2 cellular contexts compared by ENCODE assay signal in the genomic region with DNA sequence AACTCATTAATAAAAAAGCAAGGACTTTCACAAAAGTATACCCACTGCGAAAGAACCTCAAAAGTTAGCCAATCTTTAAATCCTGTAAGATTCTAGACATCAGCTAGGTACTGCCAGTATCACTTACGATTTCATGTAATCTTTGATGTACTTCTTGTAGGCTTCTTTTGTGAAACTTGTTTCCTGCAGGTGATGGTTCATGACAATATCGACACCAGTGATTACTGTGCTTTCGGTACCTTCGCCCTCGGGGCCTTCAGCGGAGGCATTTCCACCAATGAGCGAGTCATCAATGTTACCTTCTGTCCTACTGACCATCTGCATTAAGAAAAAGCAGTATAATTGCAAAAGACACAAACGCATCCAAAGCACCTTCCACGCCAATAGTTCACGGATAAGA.
TF ChIP-seq lines count a peak whose summit lies in the region.

No MANE protein-coding gene starts in this region.

TF ChIP-seq in SK-N-SH, 30 proteins besides CTCF, POLR2A, EP300 and RAD21 (continued from another document):
- TF ChIP-seq, protein P1, sequence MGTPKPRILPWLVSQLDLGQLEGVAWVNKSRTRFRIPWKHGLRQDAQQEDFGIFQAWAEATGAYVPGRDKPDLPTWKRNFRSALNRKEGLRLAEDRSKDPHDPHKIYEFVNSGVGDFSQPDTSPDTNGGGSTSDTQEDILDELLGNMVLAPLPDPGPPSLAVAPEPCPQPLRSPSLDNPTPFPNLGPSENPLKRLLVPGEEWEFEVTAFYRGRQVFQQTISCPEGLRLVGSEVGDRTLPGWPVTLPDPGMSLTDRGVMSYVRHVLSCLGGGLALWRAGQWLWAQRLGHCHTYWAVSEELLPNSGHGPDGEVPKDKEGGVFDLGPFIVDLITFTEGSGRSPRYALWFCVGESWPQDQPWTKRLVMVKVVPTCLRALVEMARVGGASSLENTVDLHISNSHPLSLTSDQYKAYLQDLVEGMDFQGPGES (IDR thresholded peaks at IDR 0.05; ENCODE audit: low read depth, low read length) = no peak
- TF ChIP-seq, protein P2, sequence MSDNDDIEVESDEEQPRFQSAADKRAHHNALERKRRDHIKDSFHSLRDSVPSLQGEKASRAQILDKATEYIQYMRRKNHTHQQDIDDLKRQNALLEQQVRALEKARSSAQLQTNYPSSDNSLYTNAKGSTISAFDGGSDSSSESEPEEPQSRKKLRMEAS (IDR thresholded peaks at IDR 0.05; ENCODE audit: low read depth) = no peak
- TF ChIP-seq GABPA (IDR thresholded peaks at IDR 0.05; ENCODE audit: low read depth) (no peak), RFX5 (IDR thresholded peaks at IDR 0.05; ENCODE audit: low read length) (no peak), NRF1 (IDR thresholded peaks at IDR 0.05; ENCODE audit: low read depth, low read length) (no peak), POLR2AphosphoS5 (IDR thresholded peaks at IDR 0.05; ENCODE audit: low read depth, low read length) (no peak), FOSL2 (IDR thresholded peaks at IDR 0.05; ENCODE audit: borderline replicate concordance, low read depth) (no peak), SMC3 (IDR thresholded peaks at IDR 0.05; ENCODE audit: low read depth, low read length) (no peak)
- TF ChIP-seq, protein P3, sequence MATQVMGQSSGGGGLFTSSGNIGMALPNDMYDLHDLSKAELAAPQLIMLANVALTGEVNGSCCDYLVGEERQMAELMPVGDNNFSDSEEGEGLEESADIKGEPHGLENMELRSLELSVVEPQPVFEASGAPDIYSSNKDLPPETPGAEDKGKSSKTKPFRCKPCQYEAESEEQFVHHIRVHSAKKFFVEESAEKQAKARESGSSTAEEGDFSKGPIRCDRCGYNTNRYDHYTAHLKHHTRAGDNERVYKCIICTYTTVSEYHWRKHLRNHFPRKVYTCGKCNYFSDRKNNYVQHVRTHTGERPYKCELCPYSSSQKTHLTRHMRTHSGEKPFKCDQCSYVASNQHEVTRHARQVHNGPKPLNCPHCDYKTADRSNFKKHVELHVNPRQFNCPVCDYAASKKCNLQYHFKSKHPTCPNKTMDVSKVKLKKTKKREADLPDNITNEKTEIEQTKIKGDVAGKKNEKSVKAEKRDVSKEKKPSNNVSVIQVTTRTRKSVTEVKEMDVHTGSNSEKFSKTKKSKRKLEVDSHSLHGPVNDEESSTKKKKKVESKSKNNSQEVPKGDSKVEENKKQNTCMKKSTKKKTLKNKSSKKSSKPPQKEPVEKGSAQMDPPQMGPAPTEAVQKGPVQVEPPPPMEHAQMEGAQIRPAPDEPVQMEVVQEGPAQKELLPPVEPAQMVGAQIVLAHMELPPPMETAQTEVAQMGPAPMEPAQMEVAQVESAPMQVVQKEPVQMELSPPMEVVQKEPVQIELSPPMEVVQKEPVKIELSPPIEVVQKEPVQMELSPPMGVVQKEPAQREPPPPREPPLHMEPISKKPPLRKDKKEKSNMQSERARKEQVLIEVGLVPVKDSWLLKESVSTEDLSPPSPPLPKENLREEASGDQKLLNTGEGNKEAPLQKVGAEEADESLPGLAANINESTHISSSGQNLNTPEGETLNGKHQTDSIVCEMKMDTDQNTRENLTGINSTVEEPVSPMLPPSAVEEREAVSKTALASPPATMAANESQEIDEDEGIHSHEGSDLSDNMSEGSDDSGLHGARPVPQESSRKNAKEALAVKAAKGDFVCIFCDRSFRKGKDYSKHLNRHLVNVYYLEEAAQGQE (IDR thresholded peaks at IDR 0.05; ENCODE audit: low read depth, low read length) = no peak
TF ChIP-seq in SK-N-SH: peak in this region for 0.

TF ChIP-seq in SK-N-SH treated with all-trans-retinoic acid at 6 μM for 48 hours, 23 proteins besides CTCF, POLR2A, EP300 and RAD21 (continued from another document):
- TF ChIP-seq, protein P4, sequence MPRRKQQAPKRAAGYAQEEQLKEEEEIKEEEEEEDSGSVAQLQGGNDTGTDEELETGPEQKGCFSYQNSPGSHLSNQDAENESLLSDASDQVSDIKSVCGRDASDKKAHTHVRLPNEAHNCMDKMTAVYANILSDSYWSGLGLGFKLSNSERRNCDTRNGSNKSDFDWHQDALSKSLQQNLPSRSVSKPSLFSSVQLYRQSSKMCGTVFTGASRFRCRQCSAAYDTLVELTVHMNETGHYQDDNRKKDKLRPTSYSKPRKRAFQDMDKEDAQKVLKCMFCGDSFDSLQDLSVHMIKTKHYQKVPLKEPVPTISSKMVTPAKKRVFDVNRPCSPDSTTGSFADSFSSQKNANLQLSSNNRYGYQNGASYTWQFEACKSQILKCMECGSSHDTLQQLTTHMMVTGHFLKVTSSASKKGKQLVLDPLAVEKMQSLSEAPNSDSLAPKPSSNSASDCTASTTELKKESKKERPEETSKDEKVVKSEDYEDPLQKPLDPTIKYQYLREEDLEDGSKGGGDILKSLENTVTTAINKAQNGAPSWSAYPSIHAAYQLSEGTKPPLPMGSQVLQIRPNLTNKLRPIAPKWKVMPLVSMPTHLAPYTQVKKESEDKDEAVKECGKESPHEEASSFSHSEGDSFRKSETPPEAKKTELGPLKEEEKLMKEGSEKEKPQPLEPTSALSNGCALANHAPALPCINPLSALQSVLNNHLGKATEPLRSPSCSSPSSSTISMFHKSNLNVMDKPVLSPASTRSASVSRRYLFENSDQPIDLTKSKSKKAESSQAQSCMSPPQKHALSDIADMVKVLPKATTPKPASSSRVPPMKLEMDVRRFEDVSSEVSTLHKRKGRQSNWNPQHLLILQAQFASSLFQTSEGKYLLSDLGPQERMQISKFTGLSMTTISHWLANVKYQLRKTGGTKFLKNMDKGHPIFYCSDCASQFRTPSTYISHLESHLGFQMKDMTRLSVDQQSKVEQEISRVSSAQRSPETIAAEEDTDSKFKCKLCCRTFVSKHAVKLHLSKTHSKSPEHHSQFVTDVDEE (CRISPR knock-in tag; IDR thresholded peaks at IDR 0.05) = no peak
- TF ChIP-seq ARNTL (CRISPR knock-in tag; IDR thresholded peaks at IDR 0.05; ENCODE audit: borderline replicate concordance, low read depth) = no peak
